In the genomic region with DNA sequence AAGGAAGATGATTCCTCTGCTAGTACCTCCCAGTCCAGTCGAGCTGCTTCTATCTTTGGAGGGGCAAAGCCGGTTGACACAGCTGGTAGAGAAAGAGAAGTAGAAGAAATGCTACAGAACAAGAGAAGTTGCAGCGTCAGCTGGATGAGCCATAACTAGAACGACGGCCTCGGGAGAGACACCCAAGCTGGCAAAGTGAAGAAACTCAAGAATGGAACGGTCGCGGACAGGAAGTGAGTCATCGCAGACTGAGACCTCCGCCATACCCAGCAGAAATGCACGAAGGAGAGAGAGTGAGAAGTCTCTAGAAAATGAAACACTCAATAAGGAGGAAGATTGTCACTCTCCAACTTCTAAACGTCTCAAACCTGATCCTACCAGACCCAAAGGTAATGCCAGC, we compare ENCODE assay signal across 16 cellular contexts. TPM values are rescaled to one million over a fixed set of nuclear protein-coding genes. Genes with fewer than 3 reads are reported as not detected.
A peak's percentile ranks its signal among the peaks of the same experiment; 100 is the strongest.
DNase-seq lines count a peak whose midpoint lies in the region; ATAC-seq and TF ChIP-seq lines count a peak whose summit lies in the region.
"Had no signal": no experiment of that assay in that cellular context is flagged by ENCODE, and none has a peak within 500 bp of the region (broad histone marks: within the 10 kb centered on the region; RNA-seq: fewer than 3 reads in every experiment).

No MANE protein-coding gene starts in this region.

- no peaks in the 10 kb centered on the region for H3K79me2 ChIP-seq in trophoblast cell (ENCODE audit: control insufficient read depth, insufficient read depth, low read length, poor library complexity)

- intact Hi-C loops in activated naive CD4-positive, alpha-beta T cell treated with anti-CD3 and anti-CD28 coated beads for 36 hours (cut with micrococcal nuclease), result no loop called here

- CTCF ChIA-PET in activated naive CD4-positive, alpha-beta T cell treated with anti-CD3 and anti-CD28 coated beads for 36 hours (lab: Charles Lee), result interaction anchor here (0.8 to 1.1 kb wide), 3 partner anchors 17 to 87 kb away, joined by 3 to 4 read pairs (median 3); no protein-coding TSS in a partner anchor

- H3K36me3 ChIP-seq in trophoblast cell (ENCODE audit: control insufficient read depth in 1 of 2, insufficient read depth in 2 of 2, low read length in 2 of 2), result no peaks in the 10 kb centered on the region
- H3K36me3 ChIP-seq: neutrophil had no signal

- no peak overlapping the region for H3K4me3 ChIP-seq in trophoblast cell (ENCODE audit: low read depth, low read length)
- H3K4me3 ChIP-seq in foreskin fibroblast (ENCODE audit: low read depth in 1 of 2, low read length in 2 of 2), result no peak overlapping the region
- H3K4me3 ChIP-seq: GM23338 had no signal

- peaks cover 2% of the 10 kb centered on the region for H3K27me3 Mint-ChIP-seq in activated naive CD4-positive, alpha-beta T cell treated with anti-CD3 and anti-CD28 coated beads for 36 hours (ENCODE audit: low read depth)

- no peaks in the 10 kb centered on the region for H3K27me3 ChIP-seq in trophoblast cell (ENCODE audit: insufficient read depth, low read length)
- H3K27me3 ChIP-seq: neutrophil had no signal

- no peak overlapping the region for H3K18ac ChIP-seq in trophoblast cell (ENCODE audit: low read length)

- no peak for TF ChIP-seq CTCF in foreskin fibroblast (IDR thresholded peaks at IDR 0.05; ENCODE audit: low read depth, low read length)

- H3K23ac ChIP-seq in trophoblast cell (ENCODE audit: low read length), result no peak overlapping the region

- H3K9me3 Mint-ChIP-seq in activated naive CD4-positive, alpha-beta T cell treated with anti-CD3 and anti-CD28 coated beads for 36 hours, result peaks cover 9% of the 10 kb centered on the region
- H3K9me3 Mint-ChIP-seq: GM23338 had no signal

- peaks cover 5% of the 10 kb centered on the region for H3K4me1 Mint-ChIP-seq in activated naive CD4-positive, alpha-beta T cell treated with anti-CD3 and anti-CD28 coated beads for 36 hours (ENCODE audit: low read depth)

- H3K4me1 ChIP-seq in trophoblast cell (ENCODE audit: control insufficient read depth in 1 of 2, insufficient read depth in 2 of 2, low read length in 2 of 2), result no peaks in the 10 kb centered on the region

- WGBS in trophoblast cell (ENCODE audit: extremely low coverage, insufficient coverage, insufficient read length), result no CpG with 5 or more reads among the region's 13 CpGs

- DNase-seq in activated naive CD4-positive, alpha-beta T cell treated with anti-CD3 and anti-CD28 coated beads for 36 hours, result peak; percentile 30
- DNase-seq in activated naive CD4-positive, alpha-beta T cell treated with anti-CD3 and anti-CD28 coated beads, Interleukin-2, amount 50 U/mL, for 16 hours, result no peak
- DNase-seq in HT1080 (ENCODE audit: low read depth), result peak; percentile 61
- DNase-seq in RPMI8226, result peak; percentile 75
- peak; percentile 24 to 63 for DNase-seq in trophoblast cell
- no peak for DNase-seq in foreskin fibroblast
- DNase-seq: activated T-cell treated with anti-CD3 and anti-CD28 coated beads for 4 hours; mesendoderm; NCI-H2029 treated with DMSO at 0.1 percent for 48 hours; NCI-H82; stimulated activated CD4-positive, alpha-beta T cell treated with anti-CD3 and anti-CD28 coated beads, Interleukin-4, amount 100 ng/mL, for 1 hour had no signal

- no peak overlapping the region for H2AK5ac ChIP-seq in trophoblast cell (ENCODE audit: low read length)

- no peak overlapping the region for H3K4ac ChIP-seq in trophoblast cell (ENCODE audit: low read depth, low read length)

- H4K12ac ChIP-seq in trophoblast cell (ENCODE audit: low read depth, low read length), result no peak overlapping the region

- no peaks in the 10 kb centered on the region for H3K79me1 ChIP-seq in trophoblast cell (ENCODE audit: low read length)

- H3K27ac Mint-ChIP-seq in activated naive CD4-positive, alpha-beta T cell treated with anti-CD3 and anti-CD28 coated beads for 36 hours, result no peak overlapping the region
- H3K27ac Mint-ChIP-seq: GM23338 had no signal

- no peak overlapping the region for H3K4me2 ChIP-seq in trophoblast cell (ENCODE audit: low read length)
- H3K4me2 ChIP-seq: GM23338 had no signal

- ATAC-seq in HG03159 (IDR thresholded peaks at IDR 0.05; ENCODE audit: unreplicated experiment) (no peak), HG03442 (IDR thresholded peaks at IDR 0.05; ENCODE audit: unreplicated experiment) (no peak)
- ATAC-seq: GM23338, sciatic nerve had no signal

- H3K9me3 ChIP-seq in trophoblast cell (ENCODE audit: insufficient read depth, low read depth, low read length), result peaks cover 4% of the 10 kb centered on the region
- H3K9me3 ChIP-seq: neutrophil had no signal

- no peaks in the 10 kb centered on the region for H3K36me3 Mint-ChIP-seq in activated naive CD4-positive, alpha-beta T cell treated with anti-CD3 and anti-CD28 coated beads for 36 hours (ENCODE audit: low read depth)

- no peak overlapping the region for H2AFZ ChIP-seq in trophoblast cell (ENCODE audit: insufficient read depth, low read length, poor library complexity)
- H2AFZ ChIP-seq: GM23338 had no signal

- no peak overlapping the region for H2BK120ac ChIP-seq in trophoblast cell (ENCODE audit: insufficient read depth, low read length, poor library complexity)

- H2BK5ac ChIP-seq in trophoblast cell (ENCODE audit: low read depth, low read length, poor library complexity), result no peak overlapping the region

- no peak overlapping the region for H3K27ac ChIP-seq in trophoblast cell (ENCODE audit: low read depth, low read length)
- H3K27ac ChIP-seq: neutrophil had no signal

- no peak overlapping the region for H2BK12ac ChIP-seq in trophoblast cell (ENCODE audit: low read length)

- H4K8ac ChIP-seq in trophoblast cell (ENCODE audit: low read depth, low read length), result no peak overlapping the region

- H3K14ac ChIP-seq in trophoblast cell (ENCODE audit: low read length), result no peak overlapping the region

- no peak overlapping the region for H4K91ac ChIP-seq in trophoblast cell (ENCODE audit: low read depth, low read length)

- H3K4me3 Mint-ChIP-seq in activated naive CD4-positive, alpha-beta T cell treated with anti-CD3 and anti-CD28 coated beads for 36 hours, result no peak overlapping the region
- H3K4me3 Mint-ChIP-seq: GM23338 had no signal

- no peak overlapping the region for H3K9ac ChIP-seq in trophoblast cell (ENCODE audit: low read length)

RNA-seq across cellular contexts. Expression of a gene that starts 19.0 kb away (rescaled TPM):
- 10 to 100 TPM; 35.4 to 38.9 TPM for total RNA-seq in activated naive CD4-positive, alpha-beta T cell treated with anti-CD3 and anti-CD28 coated beads for 36 hours
- total RNA-seq in HT1080 (2014; rRNA removed; shearing (Covaris generic)), result 19.8 and 21.0 TPM in 2 replicates
- 6.8 and 9.5 TPM in 2 replicates for polyA plus RNA-seq in HT1080 (2015; cell fraction: cytosol; rRNA removed)
- polyA plus RNA-seq in HT1080 (2015; cell fraction: nucleus; rRNA removed), result 36.2 and 42.0 TPM in 2 replicates
- polyA plus RNA-seq in trophoblast cell (2013), result 3.0 and 3.7 TPM in 2 replicates

Comparison
In these comparisons a context has a peak if more than half of its experiments do, and no peak if none do; other contexts are left out.
1. DNase-seq: peak in activated naive CD4-positive, alpha-beta T cell treated with anti-CD3 and anti-CD28 coated beads for 36 hours (single experiment), HT1080 (single experiment), RPMI8226 (single experiment) and trophoblast cell (2 of 2); none in activated naive CD4-positive, alpha-beta T cell treated with anti-CD3 and anti-CD28 coated beads, Interleukin-2, amount 50 U/mL, for 16 hours (single experiment) and foreskin fibroblast (0 of 2).